ENCODE assay signal across 13 cellular contexts in the genomic region with DNA sequence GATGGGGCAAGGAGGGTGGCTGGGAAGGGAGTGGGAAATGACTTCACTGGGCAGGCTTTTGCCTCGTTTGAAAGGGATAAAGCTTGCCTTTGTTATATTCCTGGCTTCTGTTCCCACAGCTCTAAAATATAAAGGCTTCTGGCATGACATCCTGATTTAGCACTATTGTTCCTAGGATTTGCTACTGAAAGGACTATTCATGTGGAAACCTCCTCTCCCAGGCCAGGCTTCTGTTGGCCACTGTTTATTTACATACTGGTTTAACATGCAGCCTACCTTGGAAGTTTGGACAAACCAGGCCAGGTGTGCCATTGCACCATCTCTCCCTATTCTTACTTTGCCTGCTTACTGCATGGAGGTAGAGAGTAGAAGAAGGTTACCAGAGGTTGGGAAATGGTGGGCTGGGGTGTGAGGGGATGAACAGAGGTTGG. TPM values are rescaled to one million over a fixed set of nuclear protein-coding genes. Genes with fewer than 3 reads are reported as not detected.
A peak's percentile ranks its signal among the peaks of the same experiment; 100 is the strongest.
DNase-seq lines count a peak whose midpoint lies in the region; ATAC-seq and TF ChIP-seq lines count a peak whose summit lies in the region.
"Had no signal": no experiment of that assay in that cellular context is flagged by ENCODE, and none has a peak within 500 bp of the region (broad histone marks: within the 10 kb centered on the region; RNA-seq: fewer than 3 reads in every experiment).

No MANE protein-coding gene starts in this region.

- DNase-seq in left ventricle myocardium inferior (no peak), Right ventricle myocardium inferior (ENCODE audit: missing footprints) (no peak), dorsolateral prefrontal cortex (peak in 7 of 10 donors; percentile 29 to 65 (median 45)), lung (ENCODE audit: low spot score) (no peak), uterus (no peak), mucosa of gallbladder (ENCODE audit: low spot score) (no peak)
- DNase-seq in stimulated activated CD4-positive, alpha-beta T cell treated with anti-CD3 and anti-CD28 coated beads, Interleukin-12 subunit alpha, Interleukin-12 subunit beta, amount 100 ng/mL, for 4 hours, result no peak
- DNase-seq: activated gamma-delta T cell treated with Interleukin-2 at 50 U/mL for 16 hours, HFFc6 had no signal

- H3K36me3 ChIP-seq in left ventricle myocardium inferior, result no peaks in the 10 kb centered on the region
- no peaks in the 10 kb centered on the region for H3K36me3 ChIP-seq in lung (ENCODE audit: control insufficient read depth in 2 of 2, insufficient read depth in 2 of 2, low read length in 2 of 2)
- H3K36me3 ChIP-seq in uterus, result no peaks in the 10 kb centered on the region

- ATAC-seq in Right ventricle myocardium inferior (no peak), lung (ENCODE audit: insufficient read depth, low FRiP score) (no peak), GM21447 (IDR thresholded peaks at IDR 0.05; ENCODE audit: unreplicated experiment) (no peak)
- ATAC-seq: GM12878 had no signal

- WGBS in lung, 2 donors, result 56 to 60% methylated on average over 1 of the region's 1 CpG

- H3K4me1 ChIP-seq in left ventricle myocardium inferior (peaks cover 54% of the 10 kb centered on the region), lung (ENCODE audit: control insufficient read depth in 2 of 2, insufficient read depth in 2 of 2, low read length in 2 of 2) (peaks cover 1 to 8% of the 10 kb centered on the region in 2 donors), uterus (no peaks in the 10 kb centered on the region)

- no peak overlapping the region for H3K4me3 ChIP-seq in left ventricle myocardium inferior
- peak overlapping the region in 12 of 59 donors; percentile 1 to 51 (median 19) for H3K4me3 ChIP-seq in dorsolateral prefrontal cortex
- no peak overlapping the region for H3K4me3 ChIP-seq in lung
- H3K4me3 ChIP-seq in uterus, result no peak overlapping the region
- H3K4me3 ChIP-seq: GM12878, SK-N-MC had no signal

- no peak for TF ChIP-seq POLR2A in uterus (IDR thresholded peaks at IDR 0.05)

- H3K27me3 ChIP-seq in left ventricle myocardium inferior (ENCODE audit: low read depth) (no peaks in the 10 kb centered on the region), dorsolateral prefrontal cortex (no peaks in the 10 kb centered on the region), lung (ENCODE audit: control insufficient read depth, insufficient read depth) (no peaks in the 10 kb centered on the region), uterus (no peaks in the 10 kb centered on the region)

- intact Hi-C loops in left ventricle myocardium inferior (cut with micrococcal nuclease), result no loop called here
- intact Hi-C loops in Right ventricle myocardium inferior (cut with DNase I), result no loop called here
- intact Hi-C loops in dorsolateral prefrontal cortex (cut with DNase I), result loop anchor here in 1 of 2 donors (2.0 to 5.0 kb wide), 2 partner anchors 16 to 108 kb away; no protein-coding TSS in a partner anchor
- intact Hi-C loops in uterus (cut with DNase I; ENCODE audit: low total_unique reads), result no loop called here

- H3K9me3 ChIP-seq in left ventricle myocardium inferior (replicated peaks) (no peaks in the 10 kb centered on the region), lung (ENCODE audit: control insufficient read depth in 2 of 2, insufficient read depth in 1 of 2, low read length in 1 of 2) (no peaks in the 10 kb centered on the region), uterus (no peaks in the 10 kb centered on the region)

- no peak for TF ChIP-seq CTCF in left ventricle myocardium inferior (IDR thresholded peaks at IDR 0.05; ENCODE audit: borderline replicate concordance)
- peak in 11 of 56 donors; percentile 12 to 41 (median 24) for TF ChIP-seq CTCF in dorsolateral prefrontal cortex (IDR thresholded peaks at IDR 0.05 in 54 of 56, conservative IDR thresholded peaks at IDR 0.05 in 2 of 56; ENCODE audit: low read depth in 1 of 56, partially characterized antibody in 56 of 56)
- no peak for TF ChIP-seq CTCF in lung (IDR thresholded peaks at IDR 0.05; ENCODE audit: control extremely low read depth, extremely low read depth)
- TF ChIP-seq CTCF in uterus (IDR thresholded peaks at IDR 0.05), result no peak

- H3K27ac ChIP-seq in left ventricle myocardium inferior (replicated peaks) (peak overlapping the region; percentile 88), dorsolateral prefrontal cortex (peak overlapping the region in 58 of 59 donors; percentile 18 to 97 (median 94)), lung (ENCODE audit: low read depth in 1 of 2, low read length in 1 of 2) (peak overlapping the region; percentile 17 to 47), uterus (peak overlapping the region; percentile 44 to 95)
- H3K27ac ChIP-seq: KMS-11, SK-N-MC had no signal

RNA-seq across cellular contexts. Expression of gene LMCD1, which starts 2.4 kb away (rescaled TPM):
- total RNA-seq in left ventricle myocardium inferior (72.9 TPM), Right ventricle myocardium inferior (48.1 TPM), dorsolateral prefrontal cortex (10 to 100 TPM in 40 of 120 experiments, 1 to 10 TPM in 80; 4.2 to 25.9 (median 8.8) TPM), lung (100 to 1,000 TPM in 1 of 2 donors, 10 to 100 TPM in 1; 95.7 to 101 TPM), uterus (100 to 1,000 TPM in 2 of 4 donors, 10 to 100 TPM in 2; 70.9 to 163 (median 115) TPM), mucosa of gallbladder (77.9 TPM)
- 100 to 1,000 TPM in 1 of 2 donors, 10 to 100 TPM in 1; 33.6 to 179 TPM for polyA plus RNA-seq in lung

Comparison
In these comparisons a context has a peak if more than half of its experiments do, and no peak if none do; other contexts are left out.
1. DNase-seq: peak in dorsolateral prefrontal cortex (7 of 10); none in left ventricle myocardium inferior (single experiment), Right ventricle myocardium inferior (single experiment), lung (single experiment), uterus (0 of 2), mucosa of gallbladder (single experiment) and stimulated activated CD4-positive, alpha-beta T cell treated with anti-CD3 and anti-CD28 coated beads, Interleukin-12 subunit alpha, Interleukin-12 subunit beta, amount 100 ng/mL, for 4 hours (single experiment).
2. H3K27ac ChIP-seq: peak in every context shown above with its lines; median percentile 94 in dorsolateral prefrontal cortex; 88 in left ventricle myocardium inferior; 70 in uterus; 32 in lung.